In the genomic region with DNA sequence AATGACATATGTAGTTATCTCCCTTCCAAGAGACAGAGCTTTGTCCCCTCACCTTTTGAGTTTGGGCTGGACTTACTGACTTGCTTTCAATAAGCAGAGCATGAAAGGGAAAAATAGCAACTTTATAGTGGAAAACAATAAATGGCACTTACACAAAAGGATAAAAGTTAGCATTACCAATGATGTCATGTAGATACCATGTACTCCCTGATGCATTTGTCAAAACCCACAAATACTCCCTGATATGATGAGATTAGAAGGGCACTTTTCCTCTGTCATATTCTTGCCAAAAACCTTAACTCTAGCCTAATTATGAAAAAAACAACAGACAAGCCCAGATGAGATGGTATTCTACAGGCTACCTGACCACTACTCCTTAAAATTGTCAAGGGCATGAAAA, we compare ENCODE assay signal across 23 cellular contexts.
"Had no signal": no experiment of that assay in that cellular context is flagged by ENCODE, and none has a peak within 500 bp of the region (broad histone marks: within the 10 kb centered on the region; RNA-seq: fewer than 3 reads in every experiment).

No MANE protein-coding gene starts in this region.

- ATAC-seq: body of pancreas; effector memory CD8-positive, alpha-beta T cell; heart right ventricle; left lung; mucosa of descending colon; right cardiac atrium; T-cell had no signal

- H3K4me3 ChIP-seq: body of pancreas, coronary artery, heart right ventricle, left lung, lung, mucosa of descending colon, tibial nerve had no signal

- H3K4me1 ChIP-seq: left lung had no signal

- H3K9me3 ChIP-seq: body of pancreas, left lung, mucosa of descending colon, tibial nerve had no signal

- H3K27ac ChIP-seq: body of pancreas, coronary artery, heart right ventricle, left lung, tibial nerve, WERI-Rb-1 had no signal

- DNase-seq: activated CD4-positive, alpha-beta memory T cell treated with anti-CD3 and anti-CD28 coated beads, Interleukin-2, amount 10 ng/mL, durations not matched to agents 7 days and 5 days; activated CD4-positive, alpha-beta T cell treated with anti-CD3 and anti-CD28 coated beads for 48 hours; activated CD8-positive, alpha-beta memory T cell treated with anti-CD3 and anti-CD28 coated beads, Interleukin-2, amount 50 U/mL, for 48 hours; activated gamma-delta T cell treated with Interleukin-2 at 50 U/mL for 16 hours; activated naive CD4-positive, alpha-beta T cell treated with anti-CD3 and anti-CD28 coated beads, Interleukin-2, amount 50 U/mL, for 16 hours; activated T-cell treated with anti-CD3 and anti-CD28 coated beads, Interleukin-2, amount 50 U/mL, for 24 hours; anterior cingulate cortex; body of pancreas; effector memory CD8-positive, alpha-beta T cell; foreskin melanocyte; heart right ventricle; kidney glomerular epithelial cell; left lung; mesendoderm; mucosa of descending colon; right cardiac atrium; stimulated activated CD4-positive, alpha-beta T cell treated with anti-CD3 and anti-CD28 coated beads, Interleukin-2, amount 100 ng/mL, for 48 hours; stimulated activated naive CD4-positive, alpha-beta T cell treated with Interleukin-2 at 50 U/mL for 16 hours; T-cell; WERI-Rb-1 had no signal

- H3K27me3 ChIP-seq: body of pancreas, heart right ventricle, left lung, tibial nerve had no signal
